Comparison of ENCODE assay signal across 8 cellular contexts in the genomic region with DNA sequence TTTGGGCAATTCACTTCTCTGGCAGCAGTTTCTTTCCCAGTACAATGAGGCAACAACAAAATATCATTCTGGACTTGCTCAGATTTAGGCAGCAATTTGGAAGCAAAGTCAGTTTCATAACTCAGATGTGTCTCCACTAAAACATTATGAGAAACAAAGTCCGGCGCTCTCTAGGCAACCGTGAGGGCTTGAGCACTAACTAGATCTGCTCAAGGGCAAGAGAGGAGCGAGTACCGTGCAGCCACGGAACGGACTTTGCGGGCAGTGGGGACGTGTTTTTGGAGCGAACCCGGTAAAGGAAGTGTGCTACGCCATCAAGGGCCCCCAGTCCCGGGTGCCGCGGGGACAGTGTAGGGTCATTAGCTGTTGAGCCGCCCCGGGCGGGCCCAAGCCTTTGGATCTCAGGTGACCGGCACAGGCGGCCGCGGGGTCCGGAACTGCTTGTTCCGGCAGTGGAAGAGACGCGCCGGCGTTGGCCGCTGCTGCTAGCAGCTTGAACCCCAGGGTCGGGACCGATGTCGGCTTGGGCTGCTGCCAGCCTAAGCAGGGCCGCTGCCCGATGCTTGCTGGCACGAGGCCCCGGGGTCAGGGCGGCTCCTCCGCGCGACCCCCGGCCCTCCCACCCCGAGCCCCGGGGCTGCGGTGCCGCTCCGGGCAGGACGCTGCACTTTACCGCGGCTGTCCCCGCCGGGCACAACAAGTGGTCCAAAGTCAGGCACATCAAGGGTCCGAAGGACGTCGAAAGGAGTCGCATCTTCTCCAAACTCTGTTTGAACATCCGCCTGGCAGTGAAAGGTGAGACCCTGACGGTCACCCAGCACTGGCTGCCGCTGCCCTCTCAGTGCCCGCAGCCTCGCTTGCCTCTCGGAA. TPM values are rescaled to one million over a fixed set of nuclear protein-coding genes. Genes with fewer than 3 reads are reported as not detected.
DNase-seq lines count a peak whose midpoint lies in the region; ATAC-seq and TF ChIP-seq lines count a peak whose summit lies in the region.

A gene (plus strand): TSS at position 327 of the 870 bp plus-strand sequence. CDS start 189 bp downstream, at position 516.

- peak within 1 kb of the TSS; percentile 75 for H2AFZ ChIP-seq in ACC112 (ENCODE audit: low read length, unreplicated experiment)

- intact Hi-C loops in breast epithelium (cut with DNase I; ENCODE audit: low total_unique reads), result no loop called here

- TF ChIP-seq CTCF in WERI-Rb-1 (IDR thresholded peaks at IDR 0.05; ENCODE audit: low read depth, low read length) (no peak), breast epithelium (IDR thresholded peaks at IDR 0.05) (peak in 1 of 3 donors; percentile 18)

- H3K79me2 ChIP-seq in ACC112 (ENCODE audit: control insufficient read depth, insufficient read depth, low read length, unreplicated experiment), result peaks cover 7% of the 10 kb centered on the region

- peak; percentile 24 for TF ChIP-seq POLR2A in breast epithelium (IDR thresholded peaks at IDR 0.05)

- no peaks in the 10 kb centered on the region for H3K27me3 ChIP-seq in ACC112 (ENCODE audit: insufficient read depth, low read length)
- no peaks in the 10 kb centered on the region for H3K27me3 ChIP-seq in WERI-Rb-1 (ENCODE audit: insufficient read depth, low read depth, severe bottlenecking)
- no peaks in the 10 kb centered on the region for H3K27me3 ChIP-seq in breast epithelium

- DNase-seq in NCI-H2196 treated with DMSO at 0.1 percent for 48 hours (lab: John Stamatoyannopoulos, UW; ENCODE audit: unreplicated experiment), result peak; percentile 61
- peak; percentile 95 for DNase-seq in WERI-Rb-1
- DNase-seq in breast epithelium (ENCODE audit: low spot score in 2 of 2), result peak; percentile 60 to 79
- DNase-seq in iPS-NIHi11 (ENCODE audit: low spot score), result peak; percentile 93

- no peaks in the 10 kb centered on the region for H3K9me3 ChIP-seq in WERI-Rb-1 (ENCODE audit: severe bottlenecking)
- H3K9me3 ChIP-seq in breast epithelium, result no peaks in the 10 kb centered on the region

- H3K4me3 ChIP-seq in ACC112 (ENCODE audit: low read depth, low read length) (peak within 1 kb of the TSS; percentile 80), WERI-Rb-1 (ENCODE audit: low read depth, low read length) (peak within 1 kb of the TSS; percentile 77), breast epithelium (peak within 1 kb of the TSS; percentile 78 to 95 (median 80)), skin epidermis (peak within 1 kb of the TSS; percentile 77 to 98 (median 92))

- ATAC-seq in GM18870 (IDR thresholded peaks at IDR 0.05; ENCODE audit: unreplicated experiment) (peak; percentile 76), HG03135 (IDR thresholded peaks at IDR 0.05; ENCODE audit: unreplicated experiment) (peak; percentile 85)

- H3K36me3 ChIP-seq in ACC112 (ENCODE audit: insufficient read depth, low read length), result 0 out of 2 replicates have a peak, but pooled peaks cover 4% of the 10 kb centered on the region
- peaks cover 33% of the 10 kb centered on the region for H3K36me3 ChIP-seq in WERI-Rb-1
- no peaks in the 10 kb centered on the region for H3K36me3 ChIP-seq in breast epithelium

- H3K27ac ChIP-seq in ACC112 (ENCODE audit: low read depth, low read length) (peak within 1 kb of the TSS; percentile 0; the same call in 1 of the 2 replicates), WERI-Rb-1 (peak within 1 kb of the TSS; percentile 97), breast epithelium (peak within 1 kb of the TSS; percentile 83 to 87), skin epidermis (peak within 1 kb of the TSS; percentile 74 to 98 (median 91))

- peaks cover 4% of the 10 kb centered on the region for H3K4me1 ChIP-seq in ACC112 (ENCODE audit: control insufficient read depth, insufficient read depth, low read length, unreplicated experiment)
- no peaks in the 10 kb centered on the region for H3K4me1 ChIP-seq in breast epithelium

RNA-seq across cellular contexts. Expression of the gene that starts here (rescaled TPM):
- 10 to 100 TPM; 11.0 to 12.4 (median 11.1) TPM for total RNA-seq in breast epithelium

Comparison
In these comparisons a context has a peak if more than half of its experiments do, and no peak if none do; other contexts are left out.
1. Peak in every context shown above with its lines: DNase-seq, ATAC-seq, H3K4me3 ChIP-seq and H3K27ac ChIP-seq.
2. H3K27ac ChIP-seq: peak in every context shown above with its lines; median percentile 97 in WERI-Rb-1; 91 in skin epidermis; 85 in breast epithelium; 0 in ACC112.